8 cellular contexts compared by ENCODE assay signal in the genomic region with DNA sequence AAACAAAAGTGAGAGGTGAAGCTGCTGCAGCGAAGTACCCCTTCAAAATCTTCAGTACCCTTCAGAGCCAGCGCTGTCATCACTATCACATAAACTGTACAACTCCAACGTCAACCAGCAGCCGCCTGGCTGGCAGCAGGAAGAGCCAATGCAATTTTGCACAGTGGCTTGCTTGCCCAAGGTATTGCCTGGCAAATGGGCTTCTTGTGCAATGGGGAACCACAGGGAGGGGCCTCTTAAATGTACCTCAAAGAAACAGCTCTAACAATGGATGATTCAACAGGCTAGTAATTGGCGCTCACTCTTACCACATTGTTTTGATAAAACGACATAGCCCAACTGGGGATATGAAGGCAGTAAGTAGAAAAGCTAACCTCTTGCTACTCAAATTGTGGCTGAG.
A peak's percentile ranks its signal among the peaks of the same experiment; 100 is the strongest.
DNase-seq lines count a peak whose midpoint lies in the region; ATAC-seq and TF ChIP-seq lines count a peak whose summit lies in the region.

No MANE protein-coding gene starts in this region.

- ATAC-seq in GM23338 (no peak), GM18873 (IDR thresholded peaks at IDR 0.05; ENCODE audit: low FRiP score, unreplicated experiment) (no peak), HG02970 (IDR thresholded peaks at IDR 0.05; ENCODE audit: low FRiP score, unreplicated experiment) (no peak)
- ATAC-seq in central memory CD8-positive, alpha-beta T cell (replicated peaks; ENCODE audit: extremely low read depth, poor library complexity, severe bottlenecking), result no peak

- no peaks in the 10 kb centered on the region for H3K79me2 ChIP-seq in GM23338 (replicated peaks; ENCODE audit: insufficient read depth)

- no peak for TF ChIP-seq CTCF in GM23338 (conservative IDR thresholded peaks at IDR 0.05; ENCODE audit: low read depth in 2 of 2)
- no peak for TF ChIP-seq CTCF in nephron progenitor cell (IDR thresholded peaks at IDR 0.05)

- no peaks in the 10 kb centered on the region for H3K9me3 Mint-ChIP-seq in GM23338
- H3K9me3 Mint-ChIP-seq in central memory CD8-positive, alpha-beta T cell, result no peaks in the 10 kb centered on the region
- no peaks in the 10 kb centered on the region for H3K9me3 Mint-ChIP-seq in nephron progenitor cell

- DNase-seq in GM23338 (ENCODE audit: low spot score) (no peak), SJSA1 (ENCODE audit: low read depth in 1 of 2, low spot score in 2 of 2) (peak; percentile 82 to 87), nephron progenitor cell (no peak), occipital lobe (lab: John Stamatoyannopoulos, UW) (no peak), NCI-H82 treated with DMSO at 0.1 percent for 48 hours (lab: John Stamatoyannopoulos, UW; ENCODE audit: unreplicated experiment) (no peak)
- no peak for DNase-seq in central memory CD8-positive, alpha-beta T cell (ENCODE audit: low spot score in 2 of 2)

- H3K4me1 ChIP-seq in GM23338 (ENCODE audit: insufficient read depth), result peaks cover 22% of the 10 kb centered on the region
- H3K4me1 ChIP-seq in SJSA1 (replicated peaks), result peaks cover 97% of the 10 kb centered on the region

- H3K27ac Mint-ChIP-seq in GM23338 (no peak overlapping the region), nephron progenitor cell (no peak overlapping the region)
- H3K27ac Mint-ChIP-seq in central memory CD8-positive, alpha-beta T cell (ENCODE audit: low read depth), result no peak overlapping the region

- peak overlapping the region; percentile 98 for H2AFZ ChIP-seq in GM23338

- no peaks in the 10 kb centered on the region; the same call in 1 of the 2 replicates for H3K36me3 ChIP-seq in GM23338 (ENCODE audit: insufficient read depth)
- H3K36me3 ChIP-seq in SJSA1, result no peaks in the 10 kb centered on the region

- no peaks in the 10 kb centered on the region for H3K9me2 ChIP-seq in GM23338 (ENCODE audit: insufficient read depth)

- H3K27me3 ChIP-seq in GM23338 (ENCODE audit: insufficient read depth) (peaks cover 10% of the 10 kb centered on the region), SJSA1 (replicated peaks) (no peaks in the 10 kb centered on the region)

- H3K4me1 Mint-ChIP-seq in GM23338 (peaks cover 26% of the 10 kb centered on the region), nephron progenitor cell (peaks cover 56% of the 10 kb centered on the region)
- peaks cover 23% of the 10 kb centered on the region for H3K4me1 Mint-ChIP-seq in central memory CD8-positive, alpha-beta T cell

- H3K27ac ChIP-seq in GM23338 (ENCODE audit: low read depth), result no peak overlapping the region
- H3K27ac ChIP-seq in SJSA1, result peak overlapping the region; percentile 80

- no peaks in the 10 kb centered on the region for H4K20me1 ChIP-seq in GM23338 (replicated peaks; ENCODE audit: insufficient read depth)

- 0 out of 2 replicates have a peak, but pooled peaks cover 9% of the 10 kb centered on the region for H3F3A ChIP-seq in GM23338 (replicated peaks; ENCODE audit: low read depth)

- H3K36me3 Mint-ChIP-seq in GM23338 (ENCODE audit: low read depth) (no peaks in the 10 kb centered on the region), nephron progenitor cell (ENCODE audit: low read depth) (no peaks in the 10 kb centered on the region)
- peaks cover 7% of the 10 kb centered on the region for H3K36me3 Mint-ChIP-seq in central memory CD8-positive, alpha-beta T cell (ENCODE audit: insufficient read depth)

- H3K4me3 Mint-ChIP-seq in GM23338 (no peak overlapping the region; the same call in 2 of the 3 replicates), nephron progenitor cell (peak overlapping the region; percentile 10)
- H3K4me3 Mint-ChIP-seq in central memory CD8-positive, alpha-beta T cell, result peak overlapping the region; percentile 57

- H3K4me3 ChIP-seq in GM23338 (no peak overlapping the region), SJSA1 (no peak overlapping the region)

- H3K9me3 ChIP-seq in SJSA1 (replicated peaks), result no peaks in the 10 kb centered on the region

- 0 out of 2 replicates have a peak overlapping the region, but pooled peaks have one; percentile 92 for H3K4me2 ChIP-seq in GM23338

- peaks cover 13% of the 10 kb centered on the region for H3K27me3 Mint-ChIP-seq in GM23338 (ENCODE audit: insufficient read depth, low read depth, poor library complexity)
- H3K27me3 Mint-ChIP-seq in central memory CD8-positive, alpha-beta T cell, result peaks cover 8% of the 10 kb centered on the region
- peaks cover 16% of the 10 kb centered on the region for H3K27me3 Mint-ChIP-seq in nephron progenitor cell (ENCODE audit: low read depth, poor library complexity)

TF ChIP-seq in GM23338, 12 proteins besides CTCF, POLR2A, EP300 and RAD21:
- no peak for TF ChIP-seq CREB1 (CRISPR knock-in tag; IDR thresholded peaks at IDR 0.05; ENCODE audit: low read depth)
- TF ChIP-seq, protein P1, sequence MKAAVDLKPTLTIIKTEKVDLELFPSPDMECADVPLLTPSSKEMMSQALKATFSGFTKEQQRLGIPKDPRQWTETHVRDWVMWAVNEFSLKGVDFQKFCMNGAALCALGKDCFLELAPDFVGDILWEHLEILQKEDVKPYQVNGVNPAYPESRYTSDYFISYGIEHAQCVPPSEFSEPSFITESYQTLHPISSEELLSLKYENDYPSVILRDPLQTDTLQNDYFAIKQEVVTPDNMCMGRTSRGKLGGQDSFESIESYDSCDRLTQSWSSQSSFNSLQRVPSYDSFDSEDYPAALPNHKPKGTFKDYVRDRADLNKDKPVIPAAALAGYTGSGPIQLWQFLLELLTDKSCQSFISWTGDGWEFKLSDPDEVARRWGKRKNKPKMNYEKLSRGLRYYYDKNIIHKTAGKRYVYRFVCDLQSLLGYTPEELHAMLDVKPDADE (IDR thresholded peaks at IDR 0.05), result no peak
- TF ChIP-seq ZNF114 (CRISPR knock-in tag; IDR thresholded peaks at IDR 0.05), result no peak
- TF ChIP-seq EZH2 (IDR thresholded peaks at IDR 0.05; ENCODE audit: low read depth, unreplicated experiment), result no peak
- no peak for TF ChIP-seq JUNB (IDR thresholded peaks at IDR 0.05; ENCODE audit: unreplicated experiment)
- no peak for TF ChIP-seq STAT1 (IDR thresholded peaks at IDR 0.05; ENCODE audit: unreplicated experiment)
- TF ChIP-seq, protein P2, sequence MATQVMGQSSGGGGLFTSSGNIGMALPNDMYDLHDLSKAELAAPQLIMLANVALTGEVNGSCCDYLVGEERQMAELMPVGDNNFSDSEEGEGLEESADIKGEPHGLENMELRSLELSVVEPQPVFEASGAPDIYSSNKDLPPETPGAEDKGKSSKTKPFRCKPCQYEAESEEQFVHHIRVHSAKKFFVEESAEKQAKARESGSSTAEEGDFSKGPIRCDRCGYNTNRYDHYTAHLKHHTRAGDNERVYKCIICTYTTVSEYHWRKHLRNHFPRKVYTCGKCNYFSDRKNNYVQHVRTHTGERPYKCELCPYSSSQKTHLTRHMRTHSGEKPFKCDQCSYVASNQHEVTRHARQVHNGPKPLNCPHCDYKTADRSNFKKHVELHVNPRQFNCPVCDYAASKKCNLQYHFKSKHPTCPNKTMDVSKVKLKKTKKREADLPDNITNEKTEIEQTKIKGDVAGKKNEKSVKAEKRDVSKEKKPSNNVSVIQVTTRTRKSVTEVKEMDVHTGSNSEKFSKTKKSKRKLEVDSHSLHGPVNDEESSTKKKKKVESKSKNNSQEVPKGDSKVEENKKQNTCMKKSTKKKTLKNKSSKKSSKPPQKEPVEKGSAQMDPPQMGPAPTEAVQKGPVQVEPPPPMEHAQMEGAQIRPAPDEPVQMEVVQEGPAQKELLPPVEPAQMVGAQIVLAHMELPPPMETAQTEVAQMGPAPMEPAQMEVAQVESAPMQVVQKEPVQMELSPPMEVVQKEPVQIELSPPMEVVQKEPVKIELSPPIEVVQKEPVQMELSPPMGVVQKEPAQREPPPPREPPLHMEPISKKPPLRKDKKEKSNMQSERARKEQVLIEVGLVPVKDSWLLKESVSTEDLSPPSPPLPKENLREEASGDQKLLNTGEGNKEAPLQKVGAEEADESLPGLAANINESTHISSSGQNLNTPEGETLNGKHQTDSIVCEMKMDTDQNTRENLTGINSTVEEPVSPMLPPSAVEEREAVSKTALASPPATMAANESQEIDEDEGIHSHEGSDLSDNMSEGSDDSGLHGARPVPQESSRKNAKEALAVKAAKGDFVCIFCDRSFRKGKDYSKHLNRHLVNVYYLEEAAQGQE (IDR thresholded peaks at IDR 0.05; ENCODE audit: unreplicated experiment), result no peak
- TF ChIP-seq ZNF331 (CRISPR knock-in tag; IDR thresholded peaks at IDR 0.05; ENCODE audit: low read depth), result no peak
- no peak for TF ChIP-seq NANOG (IDR thresholded peaks at IDR 0.05; ENCODE audit: borderline replicate concordance)
- no peak for TF ChIP-seq EZH2phosphoT487 (IDR thresholded peaks at IDR 0.05; ENCODE audit: unreplicated experiment)
TF ChIP-seq in GM23338: peak in this region for 0.

Comparison
In these comparisons a context has a peak if more than half of its experiments do, and no peak if none do; other contexts are left out.
1. DNase-seq: peak in SJSA1 (2 of 2); none in GM23338 (single experiment), central memory CD8-positive, alpha-beta T cell (0 of 2), nephron progenitor cell (single experiment), occipital lobe (single experiment) and NCI-H82 treated with DMSO at 0.1 percent for 48 hours (single experiment).